Comparison of ENCODE assay signal across 25 cellular contexts in genomic region chr4:69078852-69079251, GRCh38. TPM values are rescaled to one million over a fixed set of nuclear protein-coding genes. Genes with fewer than 3 reads are reported as not detected.
DNase-seq lines count a peak whose midpoint lies in the region; ATAC-seq, FAIRE-seq and TF ChIP-seq lines count a peak whose summit lies in the region.
"Had no signal": no experiment of that assay in that cellular context is flagged by ENCODE, and none has a peak within 500 bp of the region (broad histone marks: within the 10 kb centered on the region; RNA-seq: fewer than 3 reads in every experiment).

No MANE protein-coding gene starts in this region.

- no peak overlapping the region for H4K5ac ChIP-seq in H1 (ENCODE audit: insufficient read length, low read depth, low read length)

- H3K79me2 ChIP-seq in HepG2 (ENCODE audit: insufficient read depth, low read length) (peaks cover 24% of the 10 kb centered on the region), H1 (ENCODE audit: control insufficient read depth in 1 of 2, insufficient read depth in 2 of 2, low read length in 2 of 2) (no peaks in the 10 kb centered on the region)

- H3K27me3 ChIP-seq in HepG2 (ENCODE audit: control insufficient read depth in 1 of 2, insufficient read depth in 2 of 2, low read length in 2 of 2) (no peaks in the 10 kb centered on the region), right lobe of liver (no peaks in the 10 kb centered on the region), H1 (replicated peaks in 1 of 4; ENCODE audit: control insufficient read depth in 3 of 4, extremely low read depth in 1 of 4, insufficient read depth in 3 of 4, low read length in 3 of 4) (no peaks in the 10 kb centered on the region)
- H3K27me3 ChIP-seq: SJCRH30 had no signal

- H4K20me1 ChIP-seq in HepG2 (ENCODE audit: insufficient read depth, low read length) (no peaks in the 10 kb centered on the region), H1 (replicated peaks in 1 of 2; ENCODE audit: control insufficient read depth in 1 of 2, insufficient read depth in 2 of 2, low read length in 2 of 2) (no peaks in the 10 kb centered on the region)

- CTCF ChIA-PET in HepG2 (lab: Yijun Ruan, JAX; ENCODE audit: low intra/inter-chr PET ratio, low total read pairs) = no interaction called here
- CTCF ChIA-PET in H1 (lab: Charles Lee; ENCODE audit: partially characterized antibody) = interaction anchor here (0.7 to 1.5 kb wide), 2 partner anchors 13 to 92 kb away, joined by 3 to 4 read pairs; no protein-coding TSS in a partner anchor

- TF ChIP-seq EP300 in HepG2 (IDR thresholded peaks at IDR 0.05; ENCODE audit: low read depth in 2 of 2, low read length in 2 of 2) = no peak
- TF ChIP-seq EP300 in HepG2 (CRISPR knock-in tag; IDR thresholded peaks at IDR 0.05; ENCODE audit: borderline replicate concordance) = no peak
- no peak for TF ChIP-seq EP300 in H1 (IDR thresholded peaks at IDR 0.05; ENCODE audit: borderline replicate concordance in 1 of 2, low read depth in 2 of 2, low read length in 2 of 2)

- WGBS in HepG2 (ENCODE audit: low lambda C conversion rate) = 100% methylated on average over 2 of the region's 2 CpGs
- WGBS in right lobe of liver (ENCODE audit: insufficient coverage, low coverage, low lambda C conversion rate, missing lambda C conversion rate) = 100% methylated on average over 1 of the region's 2 CpGs
- 74% methylated on average over 2 of the region's 2 CpGs; no CpG with 5 or more reads in 1 of the 2 experiments for WGBS in H1 (ENCODE audit: extremely low coverage in 1 of 2, insufficient coverage in 1 of 2, insufficient read length in 1 of 2, insufficient replicate concordance in 2 of 2, low coverage in 1 of 2, low lambda C conversion rate in 2 of 2, missing lambda C conversion rate in 1 of 2), 2 experiments

- H2BK15ac ChIP-seq in H1 (ENCODE audit: low read length) = no peak overlapping the region; the same call in 1 of the 2 replicates

- no peak for TF ChIP-seq RAD21 in HepG2 (CRISPR knock-in tag; IDR thresholded peaks at IDR 0.05)
- no peak for TF ChIP-seq RAD21 in H1 (IDR thresholded peaks at IDR 0.05 in 1 of 2, conservative IDR thresholded peaks at IDR 0.05 in 1 of 2; ENCODE audit: low read depth in 2 of 2, low read length in 2 of 2)

- H3K4me1 ChIP-seq in HepG2 (ENCODE audit: insufficient read depth, low read length) = 0 out of 2 replicates have a peak, but pooled peaks cover 6% of the 10 kb centered on the region
- peaks cover 0 to 9% (median 0%) of the 10 kb centered on the region in 4 donors for H3K4me1 ChIP-seq in right lobe of liver
- peaks cover 0 to 5% (median 2%) of the 10 kb centered on the region in 4 experiments; a peak in 3 of 7 replicates for H3K4me1 ChIP-seq in H1 (replicated peaks in 1 of 4; ENCODE audit: control insufficient read depth in 3 of 4, insufficient read depth in 4 of 4, low read length in 3 of 4)
- no peaks in the 10 kb centered on the region for H3K4me1 ChIP-seq in kidney (ENCODE audit: control insufficient read depth in 1 of 2, insufficient read depth in 1 of 2, low read depth in 1 of 2, low read length in 2 of 2)
- H3K4me1 ChIP-seq: Caco-2, SJCRH30 had no signal

- no peaks in the 10 kb centered on the region for H3K23me2 ChIP-seq in H1 (ENCODE audit: low read depth, low read length)

- no peak overlapping the region for H2AFZ ChIP-seq in HepG2 (ENCODE audit: low read length)
- H2AFZ ChIP-seq in H1 (ENCODE audit: low read length) = no peak overlapping the region
- H2AFZ ChIP-seq: PC-9 had no signal

- DNase-seq in HepG2 (ENCODE audit: low spot score) (no peak), right lobe of liver (no peak), NCI-H2081 treated with DMSO at 0.1 percent for 48 hours (lab: John Stamatoyannopoulos, UW) (peak; percentile 0), H1 (ENCODE audit: low read depth in 1 of 2, low spot score in 2 of 2) (no peak), kidney (no peak), NCI-H2171 (lab: John Stamatoyannopoulos, UW) (no peak)
- no peak for DNase-seq in stimulated activated CD4-positive, alpha-beta T cell treated with anti-CD3 and anti-CD28 coated beads, Interleukin-2, amount 100 ng/mL, for 24 hours
- DNase-seq: C1 segment of cervical spinal cord; Caco-2; CD4-positive, alpha-beta memory T cell; H7; NCI-H1092 treated with DMSO at 0.1 percent for 48 hours; NCI-H1436; NCI-H1930; NCI-H226; NCI-H524; PC-9; SJCRH30; T-helper 17 cell had no signal

- H3K79me1 ChIP-seq in H1 (ENCODE audit: low read depth, low read length) = no peaks in the 10 kb centered on the region

- H3K56ac ChIP-seq in H1 (replicated peaks; ENCODE audit: insufficient read length, low read depth, low read length) = no peak overlapping the region

- H3K4me3 ChIP-seq in HepG2 (replicated peaks in 1 of 3; ENCODE audit: insufficient read depth in 1 of 3, low read depth in 2 of 3, low read length in 3 of 3) = no peak overlapping the region
- H3K4me3 ChIP-seq in right lobe of liver = no peak overlapping the region
- H3K4me3 ChIP-seq in H1 (ENCODE audit: extremely low read depth in 1 of 4, insufficient read depth in 2 of 4, low read depth in 3 of 4, low read length in 4 of 4) = no peak overlapping the region
- no peak overlapping the region for H3K4me3 ChIP-seq in kidney (ENCODE audit: low read length in 2 of 2)
- H3K4me3 ChIP-seq: PC-9, SJCRH30 had no signal

- no peak overlapping the region for H2AK5ac ChIP-seq in H1 (ENCODE audit: low read depth, low read length)

- no peak overlapping the region for H3K4me2 ChIP-seq in HepG2 (ENCODE audit: low read depth, low read length)
- H3K4me2 ChIP-seq in H1 (ENCODE audit: insufficient read depth in 1 of 2, low read depth in 2 of 2, low read length in 2 of 2) = no peak overlapping the region
- H3K4me2 ChIP-seq: KMS-11, PC-9 had no signal

- H2BK120ac ChIP-seq in H1 (replicated peaks; ENCODE audit: low read depth, low read length) = no peak overlapping the region

- no peak for FAIRE-seq in HepG2 (lab: Jason Lieb, UNC)
- no peak for FAIRE-seq in H1 (lab: Jason Lieb, UNC)
- no peak for FAIRE-seq in kidney (lab: Jason Lieb, UNC)

- H3K14ac ChIP-seq in H1 (ENCODE audit: insufficient read length) = no peak overlapping the region

- TF ChIP-seq POLR2A in HepG2 (IDR thresholded peaks at IDR 0.05; ENCODE audit: insufficient read depth in 1 of 2, low read depth in 2 of 2, low read length in 2 of 2) (no peak), right lobe of liver (IDR thresholded peaks at IDR 0.05) (no peak), H1 (IDR thresholded peaks at IDR 0.05; ENCODE audit: control extremely low read depth in 1 of 2, low read depth in 2 of 2, low read length in 2 of 2) (no peak)

- H3K23ac ChIP-seq in H1 (ENCODE audit: insufficient read length) = no peak overlapping the region

- no peak overlapping the region for H4K8ac ChIP-seq in H1 (ENCODE audit: extremely low read depth, insufficient read depth, low read length)

- peaks cover 7% of the 10 kb centered on the region for H3K9me3 ChIP-seq in HepG2 (ENCODE audit: low read length)
- H3K9me3 ChIP-seq in right lobe of liver = no peaks in the 10 kb centered on the region
- H3K9me3 ChIP-seq in H1 (ENCODE audit: insufficient read depth in 2 of 2, low read depth in 1 of 2, low read length in 1 of 2) = no peaks in the 10 kb centered on the region
- no peaks in the 10 kb centered on the region for H3K9me3 ChIP-seq in kidney (ENCODE audit: control insufficient read depth in 1 of 2, low read length in 2 of 2)
- H3K9me3 ChIP-seq: Caco-2, SJCRH30 had no signal

- no TSS peak for BruUV-seq in HepG2 (replicated peaks; lab: Mats Ljungman, UMichigan)

- H3K4ac ChIP-seq in H1 (replicated peaks; ENCODE audit: insufficient read length, low read depth, low read length) = no peak overlapping the region

- H2BK12ac ChIP-seq in H1 (ENCODE audit: low read depth, low read length) = no peak overlapping the region

- H4K91ac ChIP-seq in H1 (replicated peaks; ENCODE audit: insufficient read length, low read length) = no peak overlapping the region

- H2BK20ac ChIP-seq in H1 (ENCODE audit: low read length) = no peak overlapping the region

- H3K36me3 ChIP-seq in HepG2 (replicated peaks in 1 of 2; ENCODE audit: control insufficient read depth in 1 of 2, insufficient read depth in 2 of 2, low read length in 2 of 2) = no peaks in the 10 kb centered on the region
- H3K36me3 ChIP-seq in right lobe of liver = no peaks in the 10 kb centered on the region
- H3K36me3 ChIP-seq in H1 (ENCODE audit: control insufficient read depth in 2 of 4, insufficient read depth in 4 of 4, low read length in 3 of 4) = no peaks in the 10 kb centered on the region
- H3K36me3 ChIP-seq in kidney (ENCODE audit: control insufficient read depth in 1 of 2, insufficient read depth in 2 of 2, low read length in 2 of 2) = no peaks in the 10 kb centered on the region
- H3K36me3 ChIP-seq: SJCRH30 had no signal

- no peak overlapping the region for H2BK5ac ChIP-seq in H1 (ENCODE audit: low read depth, low read length)

- TF ChIP-seq CTCF in HepG2 (CRISPR knock-in tag; IDR thresholded peaks at IDR 0.05) = no peak
- no peak for TF ChIP-seq CTCF in right lobe of liver (IDR thresholded peaks at IDR 0.05)
- TF ChIP-seq CTCF in H1 (IDR thresholded peaks at IDR 0.05; ENCODE audit: control extremely low read depth in 1 of 3, insufficient read depth in 1 of 3, low read depth in 1 of 3, low read length in 3 of 3) = no peak
- TF ChIP-seq CTCF in kidney (IDR thresholded peaks at IDR 0.05; ENCODE audit: borderline replicate concordance, extremely low read depth, insufficient read depth) = no peak

- intact Hi-C loops in HepG2 (cut with micrococcal nuclease; ENCODE audit: unreplicated experiment) = no loop called here
- intact Hi-C loops in right lobe of liver (cut with DNase I) = no loop called here
- intact Hi-C loops in kidney (cut with DNase I) = no loop called here

- H3K18ac ChIP-seq in H1 (ENCODE audit: extremely low read depth, low read length) = no peak overlapping the region

- H3K27ac ChIP-seq in HepG2 (ENCODE audit: extremely low read length, insufficient read depth, low read length) = no peak overlapping the region
- H3K27ac ChIP-seq in right lobe of liver = no peak overlapping the region
- H3K27ac ChIP-seq in H1 (ENCODE audit: low read depth, low read length) = no peak overlapping the region
- H3K27ac ChIP-seq in kidney (ENCODE audit: low read depth in 2 of 2, low read length in 2 of 2) = no peak overlapping the region
- H3K27ac ChIP-seq: KMS-11, PC-9, SJCRH30 had no signal

- in situ Hi-C loops in HepG2 (cut with HindIII; ENCODE audit: extremely low pct_ligation_motif_present, low pct_unique_long_range_greater_than_20kb) = no loop called here

- POLR2A ChIA-PET in HepG2 (lab: Yijun Ruan, JAX) (no interaction called here), H1 (lab: Charles Lee; ENCODE audit: partially characterized antibody) (interaction anchor here (0.9 to 1.2 kb wide), 2 partner anchors 18 to 23 kb away, joined by 3 to 4 read pairs; no protein-coding TSS in a partner anchor)

- H3K9ac ChIP-seq in HepG2 (ENCODE audit: insufficient read depth, low read depth, low read length) (no peak overlapping the region), H1 (replicated peaks in 1 of 4; ENCODE audit: extremely low read depth in 1 of 4, low read depth in 3 of 4, low read length in 3 of 4) (no peak overlapping the region), kidney (ENCODE audit: low read length in 2 of 2) (no peak overlapping the region)
- H3K9ac ChIP-seq: KMS-11 had no signal

- ATAC-seq in HepG2 (no peak), right lobe of liver (no peak)
- ATAC-seq: Right ventricle myocardium inferior, SK-N-SH treated with all-trans-retinoic acid at 6 μM for 48 hours, T-helper 17 cell had no signal

RNA-seq across cellular contexts. Expression of gene UGT2B7, which starts 17.4 kb away (rescaled TPM):
- total RNA-seq in HepG2 (2016; rRNA removed; fragmentation: Illumina TruSeq; extraction: Trizol) = 41.8 and 41.9 TPM in 2 replicates
- total RNA-seq in HepG2 (2016; cell fraction: cytosol; rRNA removed; fragmentation: Illumina TruSeq; extraction: Trizol; ENCODE audit: low read depth) = 11.2 and 12.0 TPM in 2 replicates
- 43.5 and 44.0 TPM in 2 replicates for total RNA-seq in HepG2 (2016; cell fraction: insoluble cytoplasmic fraction; rRNA removed; fragmentation: Illumina TruSeq; extraction: Trizol)
- 23.7 and 31.5 TPM in 2 replicates for total RNA-seq in HepG2 (2016; cell fraction: membrane; rRNA removed; fragmentation: Illumina TruSeq; extraction: Trizol)
- total RNA-seq in HepG2 (2016; cell fraction: nucleus; rRNA removed; fragmentation: Illumina TruSeq; extraction: Trizol) = 44.0 and 49.9 TPM in 2 replicates
- polyA plus RNA-seq in HepG2 (2011; rRNA removed) = 26.1 and 26.8 TPM in 2 replicates
- 12.1 and 22.2 TPM in 2 replicates for polyA plus RNA-seq in HepG2 (2011; cell fraction: cytosol; rRNA removed)
- 9.3 and 13.8 TPM in 2 replicates for polyA plus RNA-seq in HepG2 (2011; cell fraction: nucleus; rRNA removed)
- polyA plus RNA-seq in HepG2 (2012) = 31.1 and 33.4 TPM in 2 replicates
- 9.5 and 12.7 TPM in 2 replicates for polyA plus RNA-seq in HepG2 (2016; cell fraction: cytosol; fragmentation: Illumina TruSeq; extraction: Trizol; ENCODE audit: low read depth)
- 38.6 and 45.7 TPM in 2 replicates for polyA plus RNA-seq in HepG2 (2016; cell fraction: insoluble cytoplasmic fraction; fragmentation: Illumina TruSeq; extraction: Trizol; ENCODE audit: low read depth)
- polyA plus RNA-seq in HepG2 (2016; cell fraction: membrane; fragmentation: Illumina TruSeq; extraction: Trizol; ENCODE audit: low read depth) = 16.1 and 22.5 TPM in 2 replicates
- 44.9 and 46.5 TPM in 2 replicates for polyA plus RNA-seq in HepG2 (2016; cell fraction: nucleus; fragmentation: Illumina TruSeq; extraction: Trizol; ENCODE audit: insufficient read depth, low read depth)
- polyA minus RNA-seq in HepG2 (2011; rRNA and poly(A)+ RNA removed; ENCODE audit: low replicate concordance) = 9.5 TPM in 1 of 2 replicates, not detected in the other
- polyA minus RNA-seq in HepG2 (2011; cell fraction: cytosol; rRNA and poly(A)+ RNA removed) = 15.3 and 15.7 TPM in 2 replicates
- polyA minus RNA-seq in HepG2 (2011; cell fraction: nucleus; rRNA and poly(A)+ RNA removed) = 32.3 and 45.9 TPM in 2 replicates
- total RNA-seq in right lobe of liver = 100 to 1,000 TPM in 4 of 6 experiments, 10 to 100 TPM in 2; 88.5 to 377 (median 241) TPM
- not detected in 2 replicates for total RNA-seq in H1 (2021; fragmentation: NEBNext Ultra II Directional; extraction: Animal tissue kit (Norgen Biotek cat#: 25700))
- polyA plus RNA-seq in H1 (2011; rRNA removed) = not detected in 2 replicates
- not detected for polyA plus RNA-seq in H1 (2011; cell fraction: cytosol; rRNA removed)
- polyA plus RNA-seq in H1 (2011; cell fraction: nucleus; rRNA removed) = not detected
- polyA plus RNA-seq in H1 (2012, experiment 1 of 2) = not detected in 4 replicates
- polyA plus RNA-seq in H1 (2012, experiment 2 of 2) = not detected
- polyA plus RNA-seq in H1 (2013, experiment 1 of 2) = not detected
- polyA plus RNA-seq in H1 (2013, experiment 2 of 2) = not detected
- not detected in 2 replicates for polyA minus RNA-seq in H1 (2011; rRNA and poly(A)+ RNA removed)
- not detected for polyA minus RNA-seq in H1 (2011; cell fraction: cytosol; rRNA and poly(A)+ RNA removed)
- polyA minus RNA-seq in H1 (2011; cell fraction: nucleus; rRNA and poly(A)+ RNA removed) = not detected
- total RNA-seq in kidney = 161 TPM
- 390 TPM for polyA plus RNA-seq in kidney (ENCODE audit: insufficient read depth, low read depth, low replicate concordance)
- total RNA-seq: A673; CD4-positive, alpha-beta memory T cell; H7; PC-9; Right ventricle myocardium inferior; RPMI7951; SJCRH30; T-helper 17 cell had no signal
- polyA plus RNA-seq: CD4-positive, alpha-beta memory T cell; IgD-negative memory B cell had no signal

Comparison
In these comparisons a context has a peak if more than half of its experiments do, and no peak if none do; other contexts are left out.
1. RNA of gene UGT2B7, which starts 17.4 kb away (total RNA-seq): 88.5 to 377 TPM in right lobe of liver, 161 TPM in kidney (single experiment) and 11.2 to 49.9 TPM in HepG2; not detected in H1; every median in the first group is over 10 times any median in the second.
2. Of the 41 proteins assayed by ChIP-seq in both HepG2 and H1: peak only in HepG2: none; only in H1: TCF12; in both: RFX5; in neither: 39.